ENCODE assay signal across 19 cellular contexts in the genomic region with DNA sequence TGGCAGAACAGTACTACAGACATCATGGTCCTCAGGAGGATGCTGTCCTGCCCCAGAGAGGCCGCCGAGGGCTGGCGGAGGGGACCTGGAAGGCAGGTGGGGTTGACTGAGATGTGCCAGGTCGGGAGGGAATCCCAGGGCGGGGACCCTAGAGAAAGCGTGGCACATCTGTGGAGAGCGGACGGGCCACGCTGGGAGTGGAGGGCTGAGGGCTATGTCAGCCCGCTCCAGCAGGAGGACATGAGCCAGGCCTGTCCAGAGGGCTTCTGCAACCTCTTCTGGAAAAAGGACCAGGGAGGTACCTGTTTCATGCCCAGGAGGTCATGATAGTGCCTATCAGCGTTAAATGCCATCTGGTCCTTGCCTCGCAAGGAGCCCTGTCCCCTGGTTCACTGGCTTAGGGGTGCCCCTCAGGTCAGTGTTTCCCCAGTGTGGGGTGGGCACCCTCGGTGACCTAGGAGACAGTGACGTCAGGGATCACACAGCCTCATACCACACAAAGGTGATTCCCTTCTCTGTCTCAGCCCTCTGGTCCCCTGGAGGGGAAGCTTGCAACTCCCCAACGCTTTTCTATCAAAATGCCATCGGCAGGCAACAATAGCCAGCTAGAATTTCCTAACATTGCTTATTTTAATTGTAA.
DNase-seq lines count a peak whose midpoint lies in the region; ATAC-seq and TF ChIP-seq lines count a peak whose summit lies in the region.
"Had no signal": no experiment of that assay in that cellular context is flagged by ENCODE, and none has a peak within 500 bp of the region (broad histone marks: within the 10 kb centered on the region; RNA-seq: fewer than 3 reads in every experiment).

No MANE protein-coding gene starts in this region.

- TF ChIP-seq CTCF in nephron (IDR thresholded peaks at IDR 0.05; ENCODE audit: unreplicated experiment in 3 of 3) = no peak
- no peak for TF ChIP-seq CTCF in upper lobe of right lung (IDR thresholded peaks at IDR 0.05)

- H3K9me2 ChIP-seq in Karpas-422 (replicated peaks; ENCODE audit: insufficient read depth, low read length) = no peaks in the 10 kb centered on the region
- H3K9me2 ChIP-seq: SK-N-SH had no signal

- H3K36me3 ChIP-seq in upper lobe of right lung (no peaks in the 10 kb centered on the region), Karpas-422 (ENCODE audit: insufficient read depth, low read length) (no peaks in the 10 kb centered on the region)
- H3K36me3 ChIP-seq: esophagus squamous epithelium, tibial nerve had no signal

- H3K9me3 Mint-ChIP-seq in activated naive CD8-positive, alpha-beta T cell treated with anti-CD3 and anti-CD28 coated beads, Interleukin-2, amount 10 ng/mL, durations not matched to agents 7 days and 5 days = no peaks in the 10 kb centered on the region
- no peaks in the 10 kb centered on the region for H3K9me3 Mint-ChIP-seq in activated naive CD8-positive, alpha-beta T cell treated with anti-CD3 and anti-CD28 coated beads for 36 hours
- no peaks in the 10 kb centered on the region for H3K9me3 Mint-ChIP-seq in nephron
- H3K9me3 Mint-ChIP-seq: CD8-positive, alpha-beta T cell; immature natural killer cell had no signal

- H2AFZ ChIP-seq in Karpas-422 (ENCODE audit: low read length) = no peak overlapping the region

- no peaks in the 10 kb centered on the region for H3K79me2 ChIP-seq in Karpas-422 (ENCODE audit: low read length)

- no peak overlapping the region for H3K4me2 ChIP-seq in Karpas-422 (ENCODE audit: low read depth, low read length, poor library complexity, severe bottlenecking)
- H3K4me2 ChIP-seq: SK-N-SH had no signal

- no peaks in the 10 kb centered on the region for H3K36me3 Mint-ChIP-seq in activated naive CD8-positive, alpha-beta T cell treated with anti-CD3 and anti-CD28 coated beads, Interleukin-2, amount 10 ng/mL, durations not matched to agents 7 days and 5 days
- H3K36me3 Mint-ChIP-seq in activated naive CD8-positive, alpha-beta T cell treated with anti-CD3 and anti-CD28 coated beads for 36 hours = no peaks in the 10 kb centered on the region
- no peaks in the 10 kb centered on the region for H3K36me3 Mint-ChIP-seq in nephron (ENCODE audit: low read depth)
- H3K36me3 Mint-ChIP-seq: CD8-positive, alpha-beta T cell; immature natural killer cell had no signal

- peak; percentile 20 for DNase-seq in activated naive CD8-positive, alpha-beta T cell treated with anti-CD3 and anti-CD28 coated beads, Interleukin-2, amount 10 ng/mL, durations not matched to agents 7 days and 5 days
- no peak for DNase-seq in activated naive CD8-positive, alpha-beta T cell treated with anti-CD3 and anti-CD28 coated beads for 36 hours
- DNase-seq in activated CD8-positive, alpha-beta memory T cell treated with anti-CD3 and anti-CD28 coated beads, Interleukin-2, amount 50 U/mL, for 48 hours = peak; percentile 44
- DNase-seq in upper lobe of right lung (peak; percentile 53), Karpas-422 (no peak), NCI-H1092 (lab: John Stamatoyannopoulos, UW) (no peak)
- no peak for DNase-seq in stimulated activated naive CD4-positive, alpha-beta T cell treated with Interleukin-2 at 50 U/mL for 16 hours (lab: John Stamatoyannopoulos, UW)
- DNase-seq: ACHN; esophagus squamous epithelium; immature natural killer cell; mesenchymal stem cell; NCI-H2107; NCI-H69; stimulated activated CD4-positive, alpha-beta T cell treated with anti-CD3 and anti-CD28 coated beads, Interleukin-4, amount 100 ng/mL, for 4 hours had no signal

- H3K27ac ChIP-seq in upper lobe of right lung (peak overlapping the region; percentile 77), Karpas-422 (ENCODE audit: low read length) (no peak overlapping the region)
- H3K27ac ChIP-seq: HL-60 had no signal

- H3K9me3 ChIP-seq in upper lobe of right lung (no peaks in the 10 kb centered on the region), Karpas-422 (ENCODE audit: low read length) (no peaks in the 10 kb centered on the region)
- H3K9me3 ChIP-seq: esophagus squamous epithelium, SK-N-SH, tibial nerve had no signal

- H3K27me3 ChIP-seq in upper lobe of right lung (no peaks in the 10 kb centered on the region), Karpas-422 (ENCODE audit: low read length) (no peaks in the 10 kb centered on the region)
- H3K27me3 ChIP-seq: esophagus squamous epithelium, tibial nerve had no signal

- H4K20me1 ChIP-seq in Karpas-422 (ENCODE audit: insufficient read depth, low read depth, low read length) = no peaks in the 10 kb centered on the region

- intact Hi-C loops in upper lobe of right lung (cut with DNase I) = no loop called here

- H3K4me3 ChIP-seq in upper lobe of right lung (no peak overlapping the region), Karpas-422 (ENCODE audit: low read length) (no peak overlapping the region)

- H3K4me3 Mint-ChIP-seq in activated naive CD8-positive, alpha-beta T cell treated with anti-CD3 and anti-CD28 coated beads, Interleukin-2, amount 10 ng/mL, durations not matched to agents 7 days and 5 days = no peak overlapping the region
- H3K4me3 Mint-ChIP-seq in activated naive CD8-positive, alpha-beta T cell treated with anti-CD3 and anti-CD28 coated beads for 36 hours = no peak overlapping the region
- H3K4me3 Mint-ChIP-seq in nephron = no peak overlapping the region
- H3K4me3 Mint-ChIP-seq: CD8-positive, alpha-beta T cell; immature natural killer cell had no signal

- H3K27ac Mint-ChIP-seq in activated naive CD8-positive, alpha-beta T cell treated with anti-CD3 and anti-CD28 coated beads, Interleukin-2, amount 10 ng/mL, durations not matched to agents 7 days and 5 days = no peak overlapping the region
- H3K27ac Mint-ChIP-seq in activated naive CD8-positive, alpha-beta T cell treated with anti-CD3 and anti-CD28 coated beads for 36 hours = no peak overlapping the region
- peak overlapping the region in 2 of 3 experiments; percentile 24 to 82 for H3K27ac Mint-ChIP-seq in nephron
- H3K27ac Mint-ChIP-seq: CD8-positive, alpha-beta T cell; immature natural killer cell had no signal

- peaks cover 9% of the 10 kb centered on the region for H3K27me3 Mint-ChIP-seq in activated naive CD8-positive, alpha-beta T cell treated with anti-CD3 and anti-CD28 coated beads, Interleukin-2, amount 10 ng/mL, durations not matched to agents 7 days and 5 days
- no peaks in the 10 kb centered on the region for H3K27me3 Mint-ChIP-seq in activated naive CD8-positive, alpha-beta T cell treated with anti-CD3 and anti-CD28 coated beads for 36 hours
- peaks cover 23% of the 10 kb centered on the region for H3K27me3 Mint-ChIP-seq in nephron (ENCODE audit: low read depth)

- POLR2A ChIA-PET in activated naive CD8-positive, alpha-beta T cell treated with anti-CD3 and anti-CD28 coated beads, Interleukin-2, amount 10 ng/mL, durations not matched to agents 7 days and 5 days (lab: Charles Lee) = no interaction called here

- H3K4me1 ChIP-seq in upper lobe of right lung = peaks cover 14% of the 10 kb centered on the region
- no peaks in the 10 kb centered on the region for H3K4me1 ChIP-seq in Karpas-422 (ENCODE audit: low read length)

- ATAC-seq in activated naive CD8-positive, alpha-beta T cell treated with anti-CD3 and anti-CD28 coated beads, Interleukin-2, amount 10 ng/mL, durations not matched to agents 7 days and 5 days (ENCODE audit: low read depth) = no peak
- ATAC-seq in upper lobe of right lung = no peak
- ATAC-seq: CD8-positive, alpha-beta T cell had no signal

- H3K9ac ChIP-seq in Karpas-422 (ENCODE audit: low read length) = no peak overlapping the region
- H3K9ac ChIP-seq: SK-N-SH had no signal

- H3K4me1 Mint-ChIP-seq in activated naive CD8-positive, alpha-beta T cell treated with anti-CD3 and anti-CD28 coated beads, Interleukin-2, amount 10 ng/mL, durations not matched to agents 7 days and 5 days = peaks cover 3% of the 10 kb centered on the region
- H3K4me1 Mint-ChIP-seq in activated naive CD8-positive, alpha-beta T cell treated with anti-CD3 and anti-CD28 coated beads for 36 hours = no peaks in the 10 kb centered on the region
- peaks cover 16% of the 10 kb centered on the region for H3K4me1 Mint-ChIP-seq in nephron
- H3K4me1 Mint-ChIP-seq: immature natural killer cell had no signal

Comparison
In these comparisons a context has a peak if more than half of its experiments do, and no peak if none do; other contexts are left out.
1. DNase-seq: peak in activated naive CD8-positive, alpha-beta T cell treated with anti-CD3 and anti-CD28 coated beads, Interleukin-2, amount 10 ng/mL, durations not matched to agents 7 days and 5 days (single experiment), activated CD8-positive, alpha-beta memory T cell treated with anti-CD3 and anti-CD28 coated beads, Interleukin-2, amount 50 U/mL, for 48 hours (single experiment) and upper lobe of right lung (single experiment); none in activated naive CD8-positive, alpha-beta T cell treated with anti-CD3 and anti-CD28 coated beads for 36 hours (single experiment), Karpas-422 (single experiment), stimulated activated naive CD4-positive, alpha-beta T cell treated with Interleukin-2 at 50 U/mL for 16 hours (single experiment) and NCI-H1092 (single experiment).
2. H3K27ac Mint-ChIP-seq: peak in nephron (2 of 3); none in activated naive CD8-positive, alpha-beta T cell treated with anti-CD3 and anti-CD28 coated beads, Interleukin-2, amount 10 ng/mL, durations not matched to agents 7 days and 5 days (single experiment) and activated naive CD8-positive, alpha-beta T cell treated with anti-CD3 and anti-CD28 coated beads for 36 hours (single experiment).